12 cellular contexts compared by ENCODE assay signal in genomic region chr6:51996296-51996947, GRCh38.
DNase-seq lines count a peak whose midpoint lies in the region; ATAC-seq and TF ChIP-seq lines count a peak whose summit lies in the region.
"Had no signal": no experiment of that assay in that cellular context is flagged by ENCODE, and none has a peak within 500 bp of the region (broad histone marks: within the 10 kb centered on the region; RNA-seq: fewer than 3 reads in every experiment).

No MANE protein-coding gene starts in this region.

- peaks cover 23% of the 10 kb centered on the region for H3K4me1 Mint-ChIP-seq in stimulated activated memory B cell treated with anti-CD40 and anti-IgM and Interleukin-4, amounts not matched to agents 10 μg/mL and 1 μg/mL and 100 μg/mL, for 72 hours
- H3K4me1 Mint-ChIP-seq in natural killer cell treated with Interleukin-12 subunit alpha and Interleukin-12 subunit beta and Interleukin-15 and Interleukin-18, amount 100 ng/mL, for 72 hours (ENCODE audit: low read depth in 2 of 2) = no peaks in the 10 kb centered on the region
- H3K4me1 Mint-ChIP-seq: activated CD4-positive, alpha-beta memory T cell treated with anti-CD3 and anti-CD28 coated beads, Interleukin-2, amount 10 ng/mL, durations not matched to agents 7 days and 5 days had no signal

- no peaks in the 10 kb centered on the region for H3K27me3 Mint-ChIP-seq in stimulated activated memory B cell treated with anti-CD40 and anti-IgM and Interleukin-4, amounts not matched to agents 10 μg/mL and 1 μg/mL and 100 μg/mL, for 72 hours
- H3K27me3 Mint-ChIP-seq in natural killer cell treated with Interleukin-12 subunit alpha and Interleukin-12 subunit beta and Interleukin-15 and Interleukin-18, amount 100 ng/mL, for 72 hours = peaks cover 10 to 29% of the 10 kb centered on the region in 2 donors

- H3K4me1 ChIP-seq in tibial artery = no peaks in the 10 kb centered on the region

- ATAC-seq in GM19035 (IDR thresholded peaks at IDR 0.05; ENCODE audit: unreplicated experiment) = peak; percentile 96
- ATAC-seq in HG02642 (IDR thresholded peaks at IDR 0.05; ENCODE audit: poor library complexity, unreplicated experiment) = peak; percentile 89
- ATAC-seq in HG03460 (IDR thresholded peaks at IDR 0.05; ENCODE audit: unreplicated experiment) = peak; percentile 84
- peak; percentile 92 for ATAC-seq in stimulated activated memory B cell treated with anti-CD40 and anti-IgM and Interleukin-4, amounts not matched to agents 10 μg/mL and 1 μg/mL and 100 μg/mL, for 72 hours
- no peak for ATAC-seq in natural killer cell treated with Interleukin-12 subunit alpha and Interleukin-12 subunit beta and Interleukin-15 and Interleukin-18, amount 100 ng/mL, for 72 hours
- ATAC-seq: left lobe of liver, Right ventricle myocardium inferior had no signal

- H3K4me3 ChIP-seq in tibial artery = no peak overlapping the region

- H3K36me3 Mint-ChIP-seq in stimulated activated memory B cell treated with anti-CD40 and anti-IgM and Interleukin-4, amounts not matched to agents 10 μg/mL and 1 μg/mL and 100 μg/mL, for 72 hours = no peaks in the 10 kb centered on the region
- no peaks in the 10 kb centered on the region for H3K36me3 Mint-ChIP-seq in natural killer cell treated with Interleukin-12 subunit alpha and Interleukin-12 subunit beta and Interleukin-15 and Interleukin-18, amount 100 ng/mL, for 72 hours

- no peak for TF ChIP-seq CTCF in tibial artery (IDR thresholded peaks at IDR 0.05)

- peaks cover 0 to 4% of the 10 kb centered on the region in 2 donors for H3K27me3 ChIP-seq in tibial artery

- H3K27ac ChIP-seq in tibial artery = no peak overlapping the region

- H3K9me3 Mint-ChIP-seq in stimulated activated memory B cell treated with anti-CD40 and anti-IgM and Interleukin-4, amounts not matched to agents 10 μg/mL and 1 μg/mL and 100 μg/mL, for 72 hours = no peaks in the 10 kb centered on the region
- H3K9me3 Mint-ChIP-seq in natural killer cell treated with Interleukin-12 subunit alpha and Interleukin-12 subunit beta and Interleukin-15 and Interleukin-18, amount 100 ng/mL, for 72 hours = no peaks in the 10 kb centered on the region
- H3K9me3 Mint-ChIP-seq: activated CD4-positive, alpha-beta memory T cell treated with anti-CD3 and anti-CD28 coated beads, Interleukin-2, amount 10 ng/mL, durations not matched to agents 7 days and 5 days had no signal

- no peaks in the 10 kb centered on the region for H3K9me3 ChIP-seq in tibial artery

- H3K27ac Mint-ChIP-seq in stimulated activated memory B cell treated with anti-CD40 and anti-IgM and Interleukin-4, amounts not matched to agents 10 μg/mL and 1 μg/mL and 100 μg/mL, for 72 hours = peak overlapping the region; percentile 90
- H3K27ac Mint-ChIP-seq in natural killer cell treated with Interleukin-12 subunit alpha and Interleukin-12 subunit beta and Interleukin-15 and Interleukin-18, amount 100 ng/mL, for 72 hours = no peak overlapping the region
- H3K27ac Mint-ChIP-seq: activated CD4-positive, alpha-beta memory T cell treated with anti-CD3 and anti-CD28 coated beads, Interleukin-2, amount 10 ng/mL, durations not matched to agents 7 days and 5 days had no signal

- peak overlapping the region; percentile 38 for H3K4me3 Mint-ChIP-seq in stimulated activated memory B cell treated with anti-CD40 and anti-IgM and Interleukin-4, amounts not matched to agents 10 μg/mL and 1 μg/mL and 100 μg/mL, for 72 hours
- no peak overlapping the region for H3K4me3 Mint-ChIP-seq in natural killer cell treated with Interleukin-12 subunit alpha and Interleukin-12 subunit beta and Interleukin-15 and Interleukin-18, amount 100 ng/mL, for 72 hours
- H3K4me3 Mint-ChIP-seq: activated CD4-positive, alpha-beta memory T cell treated with anti-CD3 and anti-CD28 coated beads, Interleukin-2, amount 10 ng/mL, durations not matched to agents 7 days and 5 days had no signal

- DNase-seq in putamen (ENCODE audit: low spot score) (no peak), tibial artery (no peak)
- no peak for DNase-seq in natural killer cell treated with Interleukin-12 subunit alpha and Interleukin-12 subunit beta and Interleukin-15 and Interleukin-18, amount 100 ng/mL, for 72 hours (ENCODE audit: low spot score)
- DNase-seq: activated CD4-positive, alpha-beta memory T cell treated with anti-CD3 and anti-CD28 coated beads, Interleukin-2, amount 10 ng/mL, durations not matched to agents 7 days and 5 days; DND-41; NCI-H187 treated with DMSO at 0.1 percent for 48 hours had no signal

- intact Hi-C loops in tibial artery (cut with DNase I; ENCODE audit: low total_unique reads) = no loop called here

- no peaks in the 10 kb centered on the region for H3K36me3 ChIP-seq in tibial artery

Comparison
In these comparisons a context has a peak if more than half of its experiments do, and no peak if none do; other contexts are left out.
1. ATAC-seq: peak in GM19035 (single experiment), HG02642 (single experiment), HG03460 (single experiment) and stimulated activated memory B cell treated with anti-CD40 and anti-IgM and Interleukin-4, amounts not matched to agents 10 μg/mL and 1 μg/mL and 100 μg/mL, for 72 hours (single experiment); none in natural killer cell treated with Interleukin-12 subunit alpha and Interleukin-12 subunit beta and Interleukin-15 and Interleukin-18, amount 100 ng/mL, for 72 hours (0 of 2).